ENCODE assay signal across 25 cellular contexts in the genomic region with DNA sequence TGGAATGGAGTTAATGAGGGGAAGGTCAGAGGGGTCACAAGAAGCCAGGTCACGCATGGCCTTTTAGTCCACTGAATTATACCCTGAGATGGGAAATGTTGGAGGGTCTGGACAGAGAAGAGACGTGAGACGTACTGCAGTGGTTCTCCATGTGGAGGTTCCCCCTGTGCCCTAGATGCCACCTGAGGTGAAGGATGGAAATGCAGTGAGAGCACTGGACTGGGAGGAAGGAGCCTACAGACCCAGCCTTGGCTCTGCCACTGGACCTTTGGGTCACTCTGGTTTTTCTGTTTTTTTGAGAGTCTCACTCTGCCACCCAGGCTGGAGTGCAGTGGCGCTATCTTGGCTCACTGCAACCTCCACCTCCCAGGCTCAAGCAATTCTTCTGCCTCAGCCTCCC. TPM values are rescaled to one million over a fixed set of nuclear protein-coding genes. Genes with fewer than 3 reads are reported as not detected.
DNase-seq lines count a peak whose midpoint lies in the region; ATAC-seq, FAIRE-seq and TF ChIP-seq lines count a peak whose summit lies in the region.
"Had no signal": no experiment of that assay in that cellular context is flagged by ENCODE, and none has a peak within 500 bp of the region (broad histone marks: within the 10 kb centered on the region; RNA-seq: fewer than 3 reads in every experiment).

No MANE protein-coding gene starts in this region.

- peak overlapping the region; percentile 27 for H3K4me3 Mint-ChIP-seq in stimulated activated naive CD8-positive, alpha-beta T cell treated with anti-CD3 and anti-CD28 coated beads, Interleukin-15, Interleukin-2, amounts not matched to agents 100 ng/mL and 50 ng/mL, for 24 hours
- peak overlapping the region; percentile 11 for H3K4me3 Mint-ChIP-seq in activated CD4-positive, alpha-beta memory T cell treated with anti-CD3 and anti-CD28 coated beads for 36 hours
- no peak overlapping the region for H3K4me3 Mint-ChIP-seq in endothelial cell (ENCODE audit: unreplicated experiment)
- H3K4me3 Mint-ChIP-seq: activated CD8-positive, alpha-beta T cell treated with anti-CD3 and anti-CD28 coated beads, Interleukin-2, amount 10 ng/mL, durations not matched to agents 7 days and 5 days had no signal

- H2AFZ ChIP-seq in HepG2 (ENCODE audit: low read length): no peak overlapping the region

- CTCF ChIA-PET in activated CD4-positive, alpha-beta memory T cell treated with anti-CD3 and anti-CD28 coated beads for 36 hours (lab: Charles Lee): interaction anchor here (1.2 kb wide), 1 partner anchor 85 kb away, joined by 3 read pairs; the partner anchor contains the start of gene SLC35G6
- CTCF ChIA-PET in HepG2 (lab: Yijun Ruan, JAX; ENCODE audit: low intra/inter-chr PET ratio, low total read pairs): no interaction called here

- no peaks in the 10 kb centered on the region; a peak in 1 of 5 replicates for H3K27me3 ChIP-seq in HepG2 (ENCODE audit: control insufficient read depth in 1 of 2, insufficient read depth in 2 of 2, low read length in 2 of 2)
- H3K27me3 ChIP-seq: gastrocnemius medialis had no signal

- POLR2A ChIA-PET in activated CD4-positive, alpha-beta memory T cell treated with anti-CD3 and anti-CD28 coated beads for 36 hours (lab: Charles Lee): no interaction called here
- POLR2A ChIA-PET in HepG2 (lab: Yijun Ruan, JAX): interaction anchor here (0.7 kb wide), 1 partner anchor 115 kb away, joined by 3 read pairs; no protein-coding TSS in a partner anchor

- no peak for FAIRE-seq in HepG2 (lab: Jason Lieb, UNC)
- FAIRE-seq: bronchial epithelial cell had no signal

- WGBS in HepG2 (ENCODE audit: low lambda C conversion rate): 66% methylated on average over 4 of the region's 4 CpGs

- no peaks in the 10 kb centered on the region for H3K9me3 ChIP-seq in HepG2 (ENCODE audit: low read length)
- H3K9me3 ChIP-seq: gastrocnemius medialis, HAP-1, thoracic aorta had no signal

- no peaks in the 10 kb centered on the region for H4K20me1 ChIP-seq in HepG2 (ENCODE audit: insufficient read depth, low read length)

- no peak for DNase-seq in stimulated activated naive CD8-positive, alpha-beta T cell treated with anti-CD3 and anti-CD28 coated beads, Interleukin-15, Interleukin-2, amounts not matched to agents 100 U/mL and 50 U/mL, for 24 hours
- no peak for DNase-seq in activated CD4-positive, alpha-beta memory T cell treated with anti-CD3 and anti-CD28 coated beads for 36 hours
- no peak for DNase-seq in HepG2 (ENCODE audit: low spot score)
- DNase-seq in NCI-H82 (lab: John Stamatoyannopoulos, UW): no peak
- DNase-seq in SK-N-DZ (ENCODE audit: low spot score): no peak
- no peak for DNase-seq in endothelial cell (ENCODE audit: low spot score)
- DNase-seq: activated CD8-positive, alpha-beta T cell treated with anti-CD3 and anti-CD28 coated beads, Interleukin-2, amount 10 ng/mL, durations not matched to agents 7 days and 5 days; activated T-cell treated with anti-CD3 and anti-CD28 coated beads, Interleukin-2, amount 50 U/mL, for 48 hours; DMS79 treated with DMSO at 0.1 percent for 48 hours; gastrocnemius medialis; KG1; kidney glomerular epithelial cell; mesendoderm; naive B cell; NCI-H1694 treated with DMSO at 0.1 percent for 48 hours; NCI-H748 treated with DMSO at 0.1 percent for 48 hours; SHP77 had no signal

- H3K36me3 ChIP-seq in HepG2 (replicated peaks in 1 of 2; ENCODE audit: control insufficient read depth in 1 of 2, insufficient read depth in 2 of 2, low read length in 2 of 2): no peaks in the 10 kb centered on the region; a peak in 1 of 5 replicates
- H3K36me3 ChIP-seq: HAP-1 had no signal

- peaks cover 14% of the 10 kb centered on the region for H3K4me1 ChIP-seq in HepG2 (ENCODE audit: insufficient read depth, low read length)

- no peak overlapping the region for H3K27ac ChIP-seq in HepG2 (ENCODE audit: extremely low read length, insufficient read depth, low read length)
- H3K27ac ChIP-seq: thoracic aorta had no signal

- BruUV-seq in HepG2 (replicated peaks; lab: Mats Ljungman, UMichigan): no TSS peak

- in situ Hi-C loops in HepG2 (cut with HindIII; ENCODE audit: extremely low pct_ligation_motif_present, low pct_unique_long_range_greater_than_20kb): no loop called here

- TF ChIP-seq RAD21 in HepG2 (CRISPR knock-in tag; IDR thresholded peaks at IDR 0.05): no peak

- no peaks in the 10 kb centered on the region for H3K27me3 Mint-ChIP-seq in stimulated activated naive CD8-positive, alpha-beta T cell treated with anti-CD3 and anti-CD28 coated beads, Interleukin-15, Interleukin-2, amounts not matched to agents 100 ng/mL and 50 ng/mL, for 24 hours
- no peaks in the 10 kb centered on the region for H3K27me3 Mint-ChIP-seq in activated CD4-positive, alpha-beta memory T cell treated with anti-CD3 and anti-CD28 coated beads for 36 hours
- H3K27me3 Mint-ChIP-seq in endothelial cell (ENCODE audit: unreplicated experiment): peaks cover 10% of the 10 kb centered on the region
- H3K27me3 Mint-ChIP-seq: naive B cell had no signal

- H3K4me1 Mint-ChIP-seq in stimulated activated naive CD8-positive, alpha-beta T cell treated with anti-CD3 and anti-CD28 coated beads, Interleukin-15, Interleukin-2, amounts not matched to agents 100 ng/mL and 50 ng/mL, for 24 hours (ENCODE audit: low read depth): peaks cover 16% of the 10 kb centered on the region
- H3K4me1 Mint-ChIP-seq in activated CD4-positive, alpha-beta memory T cell treated with anti-CD3 and anti-CD28 coated beads for 36 hours (ENCODE audit: low read depth): peaks cover 25% of the 10 kb centered on the region
- peaks cover 22% of the 10 kb centered on the region for H3K4me1 Mint-ChIP-seq in endothelial cell (ENCODE audit: unreplicated experiment)

- H3K9ac ChIP-seq in HepG2 (ENCODE audit: insufficient read depth, low read depth, low read length): no peak overlapping the region

- H3K27ac Mint-ChIP-seq in stimulated activated naive CD8-positive, alpha-beta T cell treated with anti-CD3 and anti-CD28 coated beads, Interleukin-15, Interleukin-2, amounts not matched to agents 100 ng/mL and 50 ng/mL, for 24 hours: no peak overlapping the region
- no peak overlapping the region for H3K27ac Mint-ChIP-seq in activated CD4-positive, alpha-beta memory T cell treated with anti-CD3 and anti-CD28 coated beads for 36 hours
- no peak overlapping the region for H3K27ac Mint-ChIP-seq in endothelial cell (ENCODE audit: unreplicated experiment)
- H3K27ac Mint-ChIP-seq: activated CD8-positive, alpha-beta T cell treated with anti-CD3 and anti-CD28 coated beads, Interleukin-2, amount 10 ng/mL, durations not matched to agents 7 days and 5 days; stimulated activated effector memory CD8-positive, alpha-beta T cell treated with anti-CD3 and anti-CD28 coated beads, Interleukin-12 subunit alpha, Interleukin-12 subunit beta, amount 100 ng/mL, for 72 hours had no signal

- no peak overlapping the region for H3K4me3 ChIP-seq in HepG2 (replicated peaks in 1 of 3; ENCODE audit: insufficient read depth in 1 of 3, low read depth in 2 of 3, low read length in 3 of 3)
- H3K4me3 ChIP-seq: gastrocnemius medialis, HAP-1, thoracic aorta had no signal

- TF ChIP-seq POLR2A in HepG2 (IDR thresholded peaks at IDR 0.05; ENCODE audit: insufficient read depth in 1 of 2, low read depth in 2 of 2, low read length in 2 of 2): no peak

- H3K9me3 Mint-ChIP-seq in stimulated activated naive CD8-positive, alpha-beta T cell treated with anti-CD3 and anti-CD28 coated beads, Interleukin-15, Interleukin-2, amounts not matched to agents 100 ng/mL and 50 ng/mL, for 24 hours: no peaks in the 10 kb centered on the region
- H3K9me3 Mint-ChIP-seq in activated CD4-positive, alpha-beta memory T cell treated with anti-CD3 and anti-CD28 coated beads for 36 hours: no peaks in the 10 kb centered on the region
- H3K9me3 Mint-ChIP-seq in endothelial cell (ENCODE audit: unreplicated experiment): no peaks in the 10 kb centered on the region
- H3K9me3 Mint-ChIP-seq: naive B cell; stimulated activated effector memory CD8-positive, alpha-beta T cell treated with anti-CD3 and anti-CD28 coated beads, Interleukin-12 subunit alpha, Interleukin-12 subunit beta, amount 100 ng/mL, for 72 hours had no signal

- no peaks in the 10 kb centered on the region for H3K79me2 ChIP-seq in HepG2 (ENCODE audit: insufficient read depth, low read length)

- intact Hi-C loops in activated CD4-positive, alpha-beta memory T cell treated with anti-CD3 and anti-CD28 coated beads for 36 hours (cut with micrococcal nuclease): no loop called here
- intact Hi-C loops in HepG2 (cut with micrococcal nuclease; ENCODE audit: unreplicated experiment): no loop called here

- no peak for ATAC-seq in stimulated activated naive CD8-positive, alpha-beta T cell treated with anti-CD3 and anti-CD28 coated beads, Interleukin-15, Interleukin-2, amounts not matched to agents 100 U/mL and 50 U/mL, for 24 hours
- no peak for ATAC-seq in HepG2
- ATAC-seq: activated CD8-positive, alpha-beta T cell treated with anti-CD3 and anti-CD28 coated beads, Interleukin-2, amount 10 ng/mL, durations not matched to agents 7 days and 5 days; gastrocnemius medialis; stimulated activated effector memory CD8-positive, alpha-beta T cell treated with anti-CD3 and anti-CD28 coated beads, Interleukin-12 subunit alpha, Interleukin-12 subunit beta, amount 100 ng/mL, for 72 hours had no signal

- TF ChIP-seq CTCF in HepG2 (CRISPR knock-in tag; IDR thresholded peaks at IDR 0.05) (no peak), endothelial cell (IDR thresholded peaks at IDR 0.05; ENCODE audit: unreplicated experiment) (no peak)

- no peak overlapping the region for H3K4me2 ChIP-seq in HepG2 (ENCODE audit: low read depth, low read length)

- peaks cover 10% of the 10 kb centered on the region for H3K36me3 Mint-ChIP-seq in stimulated activated naive CD8-positive, alpha-beta T cell treated with anti-CD3 and anti-CD28 coated beads, Interleukin-15, Interleukin-2, amounts not matched to agents 100 ng/mL and 50 ng/mL, for 24 hours (ENCODE audit: low read depth)
- peaks cover 16% of the 10 kb centered on the region for H3K36me3 Mint-ChIP-seq in activated CD4-positive, alpha-beta memory T cell treated with anti-CD3 and anti-CD28 coated beads for 36 hours
- no peaks in the 10 kb centered on the region for H3K36me3 Mint-ChIP-seq in endothelial cell (ENCODE audit: low read depth, unreplicated experiment)
- H3K36me3 Mint-ChIP-seq: naive B cell had no signal

- no peak for TF ChIP-seq EP300 in HepG2 (IDR thresholded peaks at IDR 0.05; ENCODE audit: low read depth in 2 of 2, low read length in 2 of 2)
- TF ChIP-seq EP300 in HepG2 (CRISPR knock-in tag; IDR thresholded peaks at IDR 0.05; ENCODE audit: borderline replicate concordance): no peak

RNA-seq across cellular contexts. Expression of gene PLSCR3, which starts 1.8 kb away (rescaled TPM):
- total RNA-seq in activated CD4-positive, alpha-beta memory T cell treated with anti-CD3 and anti-CD28 coated beads for 36 hours: 10 to 100 TPM; 78.2 to 87.0 TPM
- total RNA-seq in HepG2 (2016; rRNA removed; fragmentation: Illumina TruSeq; extraction: Trizol) (5.6 and 6.0 TPM in 2 replicates), endothelial cell (ENCODE audit: unreplicated experiment) (74.2 TPM)
- total RNA-seq in HepG2 (2016; cell fraction: cytosol; rRNA removed; fragmentation: Illumina TruSeq; extraction: Trizol; ENCODE audit: low read depth): 2.3 and 3.9 TPM in 2 replicates
- total RNA-seq in HepG2 (2016; cell fraction: insoluble cytoplasmic fraction; rRNA removed; fragmentation: Illumina TruSeq; extraction: Trizol): 4.8 and 6.1 TPM in 2 replicates
- 4.6 and 4.9 TPM in 2 replicates for total RNA-seq in HepG2 (2016; cell fraction: membrane; rRNA removed; fragmentation: Illumina TruSeq; extraction: Trizol)
- 3.3 and 4.4 TPM in 2 replicates for total RNA-seq in HepG2 (2016; cell fraction: nucleus; rRNA removed; fragmentation: Illumina TruSeq; extraction: Trizol)
- 6.1 and 6.2 TPM in 2 replicates for polyA plus RNA-seq in HepG2 (2011; rRNA removed)
- 4.7 and 5.9 TPM in 2 replicates for polyA plus RNA-seq in HepG2 (2011; cell fraction: cytosol; rRNA removed)
- polyA plus RNA-seq in HepG2 (2011; cell fraction: nucleus; rRNA removed): 20.8 and 23.5 TPM in 2 replicates
- polyA plus RNA-seq in HepG2 (2012): 6.2 and 7.3 TPM in 2 replicates
- polyA plus RNA-seq in HepG2 (2016; cell fraction: cytosol; fragmentation: Illumina TruSeq; extraction: Trizol; ENCODE audit: low read depth): 6.7 and 7.7 TPM in 2 replicates
- 8.1 and 10.5 TPM in 2 replicates for polyA plus RNA-seq in HepG2 (2016; cell fraction: insoluble cytoplasmic fraction; fragmentation: Illumina TruSeq; extraction: Trizol; ENCODE audit: low read depth)
- polyA plus RNA-seq in HepG2 (2016; cell fraction: membrane; fragmentation: Illumina TruSeq; extraction: Trizol; ENCODE audit: low read depth): 10.8 and 11.9 TPM in 2 replicates
- polyA plus RNA-seq in HepG2 (2016; cell fraction: nucleus; fragmentation: Illumina TruSeq; extraction: Trizol; ENCODE audit: insufficient read depth, low read depth): 12.3 and 12.8 TPM in 2 replicates
- polyA minus RNA-seq in HepG2 (2011; rRNA and poly(A)+ RNA removed; ENCODE audit: low replicate concordance): 7.6 and 8.3 TPM in 2 replicates
- polyA minus RNA-seq in HepG2 (2011; cell fraction: cytosol; rRNA and poly(A)+ RNA removed): 2.6 and 3.8 TPM in 2 replicates
- polyA minus RNA-seq in HepG2 (2011; cell fraction: nucleus; rRNA and poly(A)+ RNA removed): 4.2 and 5.4 TPM in 2 replicates
- polyA plus RNA-seq in SK-N-DZ (2014; cell fraction: cytosol; rRNA removed): 14.2 and 15.7 TPM in 2 replicates
- 26.7 and 41.8 TPM in 2 replicates for polyA plus RNA-seq in SK-N-DZ (2014; cell fraction: nucleus; rRNA removed)

RNA-seq across cellular contexts. Expression of gene TMEM256, which starts 7.8 kb away (rescaled TPM):
- 10 to 100 TPM; 87.0 to 88.5 TPM for total RNA-seq in activated CD4-positive, alpha-beta memory T cell treated with anti-CD3 and anti-CD28 coated beads for 36 hours
- total RNA-seq in HepG2 (2016; rRNA removed; fragmentation: Illumina TruSeq; extraction: Trizol): 231 and 246 TPM in 2 replicates
- total RNA-seq in HepG2 (2016; cell fraction: cytosol; rRNA removed; fragmentation: Illumina TruSeq; extraction: Trizol; ENCODE audit: low read depth): 134 and 136 TPM in 2 replicates
- total RNA-seq in HepG2 (2016; cell fraction: insoluble cytoplasmic fraction; rRNA removed; fragmentation: Illumina TruSeq; extraction: Trizol): 236 and 264 TPM in 2 replicates
- 153 and 183 TPM in 2 replicates for total RNA-seq in HepG2 (2016; cell fraction: membrane; rRNA removed; fragmentation: Illumina TruSeq; extraction: Trizol)
- total RNA-seq in HepG2 (2016; cell fraction: nucleus; rRNA removed; fragmentation: Illumina TruSeq; extraction: Trizol): 79.6 and 83.0 TPM in 2 replicates
- polyA plus RNA-seq in HepG2 (2011; rRNA removed): 240 and 252 TPM in 2 replicates
- 131 and 354 TPM in 2 replicates for polyA plus RNA-seq in HepG2 (2011; cell fraction: cytosol; rRNA removed)
- 114 and 132 TPM in 2 replicates for polyA plus RNA-seq in HepG2 (2011; cell fraction: nucleus; rRNA removed)
- 90.5 and 138 TPM in 2 replicates for polyA plus RNA-seq in HepG2 (2012)
- 119 and 129 TPM in 2 replicates for polyA plus RNA-seq in HepG2 (2016; cell fraction: cytosol; fragmentation: Illumina TruSeq; extraction: Trizol; ENCODE audit: low read depth)
- 192 and 206 TPM in 2 replicates for polyA plus RNA-seq in HepG2 (2016; cell fraction: insoluble cytoplasmic fraction; fragmentation: Illumina TruSeq; extraction: Trizol; ENCODE audit: low read depth)
- 118 and 127 TPM in 2 replicates for polyA plus RNA-seq in HepG2 (2016; cell fraction: membrane; fragmentation: Illumina TruSeq; extraction: Trizol; ENCODE audit: low read depth)
- polyA plus RNA-seq in HepG2 (2016; cell fraction: nucleus; fragmentation: Illumina TruSeq; extraction: Trizol; ENCODE audit: insufficient read depth, low read depth): 132 and 144 TPM in 2 replicates
- 48.7 and 83.2 TPM in 2 replicates for polyA minus RNA-seq in HepG2 (2011; rRNA and poly(A)+ RNA removed; ENCODE audit: low replicate concordance)
- polyA minus RNA-seq in HepG2 (2011; cell fraction: cytosol; rRNA and poly(A)+ RNA removed): 28.3 and 28.4 TPM in 2 replicates
- 22.9 and 31.3 TPM in 2 replicates for polyA minus RNA-seq in HepG2 (2011; cell fraction: nucleus; rRNA and poly(A)+ RNA removed)
- polyA plus RNA-seq in SK-N-DZ (2014; cell fraction: cytosol; rRNA removed): 150 and 156 TPM in 2 replicates
- polyA plus RNA-seq in SK-N-DZ (2014; cell fraction: nucleus; rRNA removed): 104 and 139 TPM in 2 replicates
- total RNA-seq in endothelial cell (ENCODE audit: unreplicated experiment): 94.7 TPM

RNA-seq across cellular contexts. Expression of gene NLGN2, which starts 11.5 kb away (rescaled TPM):
- total RNA-seq in activated CD4-positive, alpha-beta memory T cell treated with anti-CD3 and anti-CD28 coated beads for 36 hours: 1 to 10 TPM; 9.0 to 9.9 TPM
- total RNA-seq in HepG2 (2016; rRNA removed; fragmentation: Illumina TruSeq; extraction: Trizol): 1.4 and 1.9 TPM in 2 replicates
- 0.40 and 0.44 TPM in 2 replicates for total RNA-seq in HepG2 (2016; cell fraction: cytosol; rRNA removed; fragmentation: Illumina TruSeq; extraction: Trizol; ENCODE audit: low read depth)
- total RNA-seq in HepG2 (2016; cell fraction: insoluble cytoplasmic fraction; rRNA removed; fragmentation: Illumina TruSeq; extraction: Trizol): 1.2 and 2.6 TPM in 2 replicates
- 1.5 and 2.4 TPM in 2 replicates for total RNA-seq in HepG2 (2016; cell fraction: membrane; rRNA removed; fragmentation: Illumina TruSeq; extraction: Trizol)
- 2.7 and 3.8 TPM in 2 replicates for total RNA-seq in HepG2 (2016; cell fraction: nucleus; rRNA removed; fragmentation: Illumina TruSeq; extraction: Trizol)
- 11.0 and 15.1 TPM in 2 replicates for polyA plus RNA-seq in HepG2 (2011; rRNA removed)
- 2.6 and 3.0 TPM in 2 replicates for polyA plus RNA-seq in HepG2 (2011; cell fraction: cytosol; rRNA removed)
- polyA plus RNA-seq in HepG2 (2011; cell fraction: nucleus; rRNA removed): 141 and 149 TPM in 2 replicates
- 18.1 and 23.2 TPM in 2 replicates for polyA plus RNA-seq in HepG2 (2012)
- polyA plus RNA-seq in HepG2 (2016; cell fraction: cytosol; fragmentation: Illumina TruSeq; extraction: Trizol; ENCODE audit: low read depth): 0.35 and 0.41 TPM in 2 replicates
- 3.3 and 5.2 TPM in 2 replicates for polyA plus RNA-seq in HepG2 (2016; cell fraction: insoluble cytoplasmic fraction; fragmentation: Illumina TruSeq; extraction: Trizol; ENCODE audit: low read depth)
- 1.3 and 1.8 TPM in 2 replicates for polyA plus RNA-seq in HepG2 (2016; cell fraction: membrane; fragmentation: Illumina TruSeq; extraction: Trizol; ENCODE audit: low read depth)
- 32.4 and 37.8 TPM in 2 replicates for polyA plus RNA-seq in HepG2 (2016; cell fraction: nucleus; fragmentation: Illumina TruSeq; extraction: Trizol; ENCODE audit: insufficient read depth, low read depth)
- polyA minus RNA-seq in HepG2 (2011; rRNA and poly(A)+ RNA removed; ENCODE audit: low replicate concordance): 2.3 and 4.3 TPM in 2 replicates
- polyA minus RNA-seq in HepG2 (2011; cell fraction: cytosol; rRNA and poly(A)+ RNA removed): 2.6 and 3.8 TPM in 2 replicates
- polyA minus RNA-seq in HepG2 (2011; cell fraction: nucleus; rRNA and poly(A)+ RNA removed): 8.2 and 9.3 TPM in 2 replicates
- 19.3 and 20.2 TPM in 2 replicates for polyA plus RNA-seq in SK-N-DZ (2014; cell fraction: cytosol; rRNA removed)
- 77.9 and 90.5 TPM in 2 replicates for polyA plus RNA-seq in SK-N-DZ (2014; cell fraction: nucleus; rRNA removed)
- total RNA-seq in endothelial cell (ENCODE audit: unreplicated experiment): 54.8 TPM

RNA-seq across cellular contexts. Expression of gene TNK1, which starts 15.3 kb away (rescaled TPM):
- 1 to 10 TPM; 3.7 to 4.4 TPM for total RNA-seq in activated CD4-positive, alpha-beta memory T cell treated with anti-CD3 and anti-CD28 coated beads for 36 hours
- total RNA-seq in HepG2 (2016; rRNA removed; fragmentation: Illumina TruSeq; extraction: Trizol): 1.7 and 2.0 TPM in 2 replicates
- 0.71 and 1.2 TPM in 2 replicates for total RNA-seq in HepG2 (2016; cell fraction: cytosol; rRNA removed; fragmentation: Illumina TruSeq; extraction: Trizol; ENCODE audit: low read depth)
- 2.0 and 2.8 TPM in 2 replicates for total RNA-seq in HepG2 (2016; cell fraction: insoluble cytoplasmic fraction; rRNA removed; fragmentation: Illumina TruSeq; extraction: Trizol)
- total RNA-seq in HepG2 (2016; cell fraction: membrane; rRNA removed; fragmentation: Illumina TruSeq; extraction: Trizol): 0.71 and 0.76 TPM in 2 replicates
- total RNA-seq in HepG2 (2016; cell fraction: nucleus; rRNA removed; fragmentation: Illumina TruSeq; extraction: Trizol): 2.0 and 3.9 TPM in 2 replicates
- 3.5 and 3.7 TPM in 2 replicates for polyA plus RNA-seq in HepG2 (2011; rRNA removed)
- 3.3 and 6.1 TPM in 2 replicates for polyA plus RNA-seq in HepG2 (2011; cell fraction: cytosol; rRNA removed)
- polyA plus RNA-seq in HepG2 (2011; cell fraction: nucleus; rRNA removed): 10.9 and 13.6 TPM in 2 replicates
- 1.6 and 2.2 TPM in 2 replicates for polyA plus RNA-seq in HepG2 (2012)
- polyA plus RNA-seq in HepG2 (2016; cell fraction: cytosol; fragmentation: Illumina TruSeq; extraction: Trizol; ENCODE audit: low read depth): 0.31 and 0.40 TPM in 2 replicates
- polyA plus RNA-seq in HepG2 (2016; cell fraction: insoluble cytoplasmic fraction; fragmentation: Illumina TruSeq; extraction: Trizol; ENCODE audit: low read depth): 2.1 and 2.7 TPM in 2 replicates
- 0.56 and 0.62 TPM in 2 replicates for polyA plus RNA-seq in HepG2 (2016; cell fraction: membrane; fragmentation: Illumina TruSeq; extraction: Trizol; ENCODE audit: low read depth)
- polyA plus RNA-seq in HepG2 (2016; cell fraction: nucleus; fragmentation: Illumina TruSeq; extraction: Trizol; ENCODE audit: insufficient read depth, low read depth): 6.2 and 6.7 TPM in 2 replicates
- 11.2 and 22.8 TPM in 2 replicates for polyA minus RNA-seq in HepG2 (2011; rRNA and poly(A)+ RNA removed; ENCODE audit: low replicate concordance)
- polyA minus RNA-seq in HepG2 (2011; cell fraction: cytosol; rRNA and poly(A)+ RNA removed): 2.6 and 2.9 TPM in 2 replicates
- 8.7 and 9.3 TPM in 2 replicates for polyA minus RNA-seq in HepG2 (2011; cell fraction: nucleus; rRNA and poly(A)+ RNA removed)
- 7.8 and 8.1 TPM in 2 replicates for polyA plus RNA-seq in SK-N-DZ (2014; cell fraction: cytosol; rRNA removed)
- 18.0 and 76.6 TPM in 2 replicates for polyA plus RNA-seq in SK-N-DZ (2014; cell fraction: nucleus; rRNA removed)
- 1.7 TPM for total RNA-seq in endothelial cell (ENCODE audit: unreplicated experiment)

RNA-seq across cellular contexts. Expression of gene SPEM1, which starts 24.0 kb away (rescaled TPM):
- total RNA-seq in activated CD4-positive, alpha-beta memory T cell treated with anti-CD3 and anti-CD28 coated beads for 36 hours: not detected
- not detected in 2 replicates for total RNA-seq in HepG2 (2016; rRNA removed; fragmentation: Illumina TruSeq; extraction: Trizol)
- total RNA-seq in HepG2 (2016; cell fraction: cytosol; rRNA removed; fragmentation: Illumina TruSeq; extraction: Trizol; ENCODE audit: low read depth): not detected in 2 replicates
- not detected in 2 replicates for total RNA-seq in HepG2 (2016; cell fraction: insoluble cytoplasmic fraction; rRNA removed; fragmentation: Illumina TruSeq; extraction: Trizol)
- total RNA-seq in HepG2 (2016; cell fraction: membrane; rRNA removed; fragmentation: Illumina TruSeq; extraction: Trizol): not detected in 2 replicates
- not detected in 2 replicates for total RNA-seq in HepG2 (2016; cell fraction: nucleus; rRNA removed; fragmentation: Illumina TruSeq; extraction: Trizol)
- not detected in 2 replicates for polyA plus RNA-seq in HepG2 (2011; rRNA removed)
- not detected in 2 replicates for polyA plus RNA-seq in HepG2 (2011; cell fraction: cytosol; rRNA removed)
- polyA plus RNA-seq in HepG2 (2011; cell fraction: nucleus; rRNA removed): 0.19 TPM in 1 of 2 replicates, not detected in the other
- polyA plus RNA-seq in HepG2 (2012): not detected in 2 replicates
- polyA plus RNA-seq in HepG2 (2016; cell fraction: cytosol; fragmentation: Illumina TruSeq; extraction: Trizol; ENCODE audit: low read depth): not detected in 2 replicates
- polyA plus RNA-seq in HepG2 (2016; cell fraction: insoluble cytoplasmic fraction; fragmentation: Illumina TruSeq; extraction: Trizol; ENCODE audit: low read depth): not detected in 2 replicates
- polyA plus RNA-seq in HepG2 (2016; cell fraction: membrane; fragmentation: Illumina TruSeq; extraction: Trizol; ENCODE audit: low read depth): not detected in 2 replicates
- polyA plus RNA-seq in HepG2 (2016; cell fraction: nucleus; fragmentation: Illumina TruSeq; extraction: Trizol; ENCODE audit: insufficient read depth, low read depth): not detected in 2 replicates
- not detected in 2 replicates for polyA minus RNA-seq in HepG2 (2011; rRNA and poly(A)+ RNA removed; ENCODE audit: low replicate concordance)
- not detected in 2 replicates for polyA minus RNA-seq in HepG2 (2011; cell fraction: cytosol; rRNA and poly(A)+ RNA removed)
- not detected in 2 replicates for polyA minus RNA-seq in HepG2 (2011; cell fraction: nucleus; rRNA and poly(A)+ RNA removed)
- not detected in 2 replicates for polyA plus RNA-seq in SK-N-DZ (2014; cell fraction: cytosol; rRNA removed)
- polyA plus RNA-seq in SK-N-DZ (2014; cell fraction: nucleus; rRNA removed): 0.51 TPM in 1 of 2 replicates, not detected in the other
- 0.38 TPM for total RNA-seq in endothelial cell (ENCODE audit: unreplicated experiment)
- total RNA-seq: activated CD8-positive, alpha-beta T cell treated with anti-CD3 and anti-CD28 coated beads, Interleukin-2, amount 10 ng/mL, durations not matched to agents 7 days and 5 days; bronchial epithelial cell; dermis microvascular lymphatic vessel endothelial cell; gastrocnemius medialis; OCI-LY7; thoracic aorta had no signal
- polyA plus RNA-seq: esophagus had no signal

Comparison
In these comparisons a context has a peak if more than half of its experiments do, and no peak if none do; other contexts are left out.
1. RNA of gene PLSCR3, which starts 1.8 kb away (total RNA-seq): 78.2 to 87.0 TPM in activated CD4-positive, alpha-beta memory T cell treated with anti-CD3 and anti-CD28 coated beads for 36 hours and 74.2 TPM in endothelial cell (single experiment); 2.3 to 6.1 TPM in HepG2; every median in the first group is over 10 times any median in the second.